In the genomic region with DNA sequence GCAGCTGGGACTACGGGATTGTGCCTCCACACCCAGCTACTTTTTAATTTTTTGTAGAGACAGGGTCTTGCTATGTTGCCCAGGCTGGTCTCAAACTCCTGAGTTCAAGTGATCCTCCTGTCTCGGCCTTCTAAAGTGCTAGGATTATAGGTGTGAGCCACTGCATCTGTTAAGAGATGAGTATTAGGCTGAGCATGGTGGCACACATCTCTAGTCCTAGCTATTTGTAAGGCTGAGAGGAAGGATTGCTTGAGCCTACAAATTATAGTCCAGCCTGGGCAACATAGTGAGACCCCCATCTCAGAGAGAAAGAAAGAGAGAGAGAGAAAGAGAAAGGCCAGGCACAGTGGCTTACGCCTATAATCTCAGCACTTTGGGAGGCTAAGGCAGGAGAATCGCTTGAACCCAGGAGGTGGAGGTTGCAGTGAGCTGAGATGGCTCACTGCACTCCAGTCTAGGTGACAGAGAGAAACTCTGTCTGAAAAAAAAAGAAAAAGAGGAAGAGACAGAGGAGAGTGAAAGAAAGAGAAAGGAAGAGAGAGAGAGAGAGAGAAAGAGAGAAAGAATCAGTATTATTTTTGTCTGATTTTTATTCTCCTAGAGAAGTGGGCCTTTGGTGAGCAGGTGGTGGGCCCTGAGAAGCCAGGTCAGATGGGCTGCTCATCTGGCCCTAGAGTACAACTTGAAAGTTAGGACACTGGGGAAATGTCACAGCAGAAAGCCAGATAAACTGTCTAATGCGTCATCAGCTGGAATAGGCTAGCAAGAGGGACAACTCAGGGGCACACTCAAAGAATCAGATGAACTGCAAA, we compare ENCODE assay signal across 11 cellular contexts.
"Had no signal": no experiment of that assay in that cellular context is flagged by ENCODE, and none has a peak within 500 bp of the region (broad histone marks: within the 10 kb centered on the region; RNA-seq: fewer than 3 reads in every experiment).

No MANE protein-coding gene starts in this region.

- DNase-seq: H9, HCEC 1CT, HFFc6, IMR-90, KBM-7 had no signal

- H3K9ac ChIP-seq: KMS-11 had no signal

- ATAC-seq: GM23338 had no signal

- H3K27ac ChIP-seq: HL-60, KMS-11 had no signal

- FAIRE-seq: H1, H54, HTR-8/SVneo had no signal

- H2AFZ ChIP-seq: GM23338 had no signal

- H3K4me2 ChIP-seq: GM23338, KMS-11 had no signal

- H3K4me3 ChIP-seq: GM23338 had no signal
